In the genomic region with DNA sequence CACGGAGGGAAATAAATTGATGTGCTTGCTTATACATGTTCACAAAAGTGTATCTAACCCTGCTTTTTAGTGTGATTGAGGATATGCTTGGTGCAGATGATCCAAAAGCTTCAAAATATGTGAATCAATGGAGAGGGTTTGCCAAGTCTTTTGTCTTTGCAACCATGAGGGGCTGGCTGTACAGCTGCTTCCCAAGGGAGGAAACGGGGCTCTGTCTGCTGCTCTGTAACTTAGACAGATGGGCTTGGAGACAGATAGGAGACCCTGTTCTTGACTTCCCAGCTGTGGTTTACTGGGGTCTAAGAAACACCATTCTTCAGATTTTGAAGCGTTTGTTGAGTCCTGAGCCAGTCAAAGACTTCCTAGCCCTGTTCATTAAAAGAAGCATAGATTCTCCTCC, we compare ENCODE assay signal across 18 cellular contexts.
DNase-seq lines count a peak whose midpoint lies in the region; ATAC-seq and TF ChIP-seq lines count a peak whose summit lies in the region.
"Had no signal": no experiment of that assay in that cellular context is flagged by ENCODE, and none has a peak within 500 bp of the region (broad histone marks: within the 10 kb centered on the region; RNA-seq: fewer than 3 reads in every experiment).

No MANE protein-coding gene starts in this region.

- H3K9me3 Mint-ChIP-seq in HFFc6 (peaks cover 11% of the 10 kb centered on the region), glutamatergic neuron (ENCODE audit: unreplicated experiment) (peaks cover 6% of the 10 kb centered on the region)
- H3K9me3 Mint-ChIP-seq: CD8-positive, alpha-beta T cell; T-helper 1 cell treated with Interleukin-12 subunit alpha and Interleukin-12 subunit beta and Interleukin-4 antibody, amounts not matched to agents 30 μg/mL and 1 μg/mL, for 36 hours had no signal

- H3K27ac Mint-ChIP-seq in HFFc6 (peak overlapping the region; percentile 93), glutamatergic neuron (ENCODE audit: unreplicated experiment) (peak overlapping the region; percentile 97)
- H3K27ac Mint-ChIP-seq: CD8-positive, alpha-beta T cell; T-helper 1 cell treated with Interleukin-12 subunit alpha and Interleukin-12 subunit beta and Interleukin-4 antibody, amounts not matched to agents 30 μg/mL and 1 μg/mL, for 36 hours had no signal

- TF ChIP-seq CTCF in HFFc6 (IDR thresholded peaks at IDR 0.05) (no peak), glutamatergic neuron (IDR thresholded peaks at IDR 0.05; ENCODE audit: partially characterized antibody, unreplicated experiment) (no peak)

- H3K36me3 Mint-ChIP-seq in HFFc6 (ENCODE audit: low read depth) (peaks cover 93% of the 10 kb centered on the region), glutamatergic neuron (ENCODE audit: unreplicated experiment) (peaks cover 10% of the 10 kb centered on the region)
- H3K36me3 Mint-ChIP-seq: CD8-positive, alpha-beta T cell had no signal

- no peak for ATAC-seq in HG02763 (IDR thresholded peaks at IDR 0.05; ENCODE audit: unreplicated experiment)
- ATAC-seq in HG02973 (IDR thresholded peaks at IDR 0.05; ENCODE audit: unreplicated experiment), result no peak
- ATAC-seq: CD8-positive, alpha-beta T cell had no signal

- DNase-seq in DMS 273 (lab: John Stamatoyannopoulos, UW; ENCODE audit: unreplicated experiment) (peak; percentile 38), DMS 273 treated with DMSO at 0.1 percent for 48 hours (lab: John Stamatoyannopoulos, UW) (no peak), HFFc6 (no peak), NCI-H69 (lab: John Stamatoyannopoulos, UW) (peak; percentile 19), glutamatergic neuron (peak; percentile 57), NCI-H146 (lab: John Stamatoyannopoulos, UW) (no peak)
- DNase-seq: Calu3; CD8-positive, alpha-beta T cell; DMS79 treated with DMSO at 0.1 percent for 48 hours; H7; NCI-H1436 treated with DMSO at 0.1 percent for 48 hours; NCI-H2081 treated with DMSO at 0.1 percent for 48 hours; NCI-H226; NCI-H526 treated with DMSO at 0.1 percent for 48 hours; PC-3 had no signal

- H3K27me3 Mint-ChIP-seq in HFFc6 (ENCODE audit: insufficient read depth) (peaks cover 47% of the 10 kb centered on the region), glutamatergic neuron (ENCODE audit: unreplicated experiment) (peaks cover 6% of the 10 kb centered on the region)

- 0 out of 2 replicates have a peak overlapping the region, but pooled peaks have one; percentile 59 for H3K4me3 Mint-ChIP-seq in HFFc6
- H3K4me3 Mint-ChIP-seq in glutamatergic neuron (ENCODE audit: unreplicated experiment), result peak overlapping the region; percentile 14
- H3K4me3 Mint-ChIP-seq: CD8-positive, alpha-beta T cell; T-helper 1 cell treated with Interleukin-12 subunit alpha and Interleukin-12 subunit beta and Interleukin-4 antibody, amounts not matched to agents 30 μg/mL and 1 μg/mL, for 36 hours had no signal

- H3K4me1 Mint-ChIP-seq in HFFc6 (ENCODE audit: low read depth), result peaks cover 96% of the 10 kb centered on the region
- H3K4me1 Mint-ChIP-seq in glutamatergic neuron (ENCODE audit: low read depth, unreplicated experiment), result peaks cover 26% of the 10 kb centered on the region

Comparison
In these comparisons a context has a peak if more than half of its experiments do, and no peak if none do; other contexts are left out.
1. DNase-seq: peak in DMS 273 (single experiment), NCI-H69 (single experiment) and glutamatergic neuron (single experiment); none in DMS 273 treated with DMSO at 0.1 percent for 48 hours (single experiment), HFFc6 (single experiment) and NCI-H146 (single experiment).